1 cellular context compared by ENCODE assay signal in genomic region chr9:15553528-15553898, GRCh38.
TF ChIP-seq lines count a peak whose summit lies in the region.

No MANE protein-coding gene starts in this region.

TF ChIP-seq in GM12878, 131 proteins besides CTCF, POLR2A, EP300 and RAD21 (continued from another document):
- TF ChIP-seq MYC (IDR thresholded peaks at IDR 0.05; ENCODE audit: insufficient read depth, insufficient read length, insufficient replicate concordance, low read length, severe bottlenecking) = no peak
- TF ChIP-seq KLF5 (IDR thresholded peaks at IDR 0.05; ENCODE audit: partially characterized antibody) = no peak
- TF ChIP-seq HSF1 (IDR thresholded peaks at IDR 0.05; ENCODE audit: low read depth, low read length) = no peak
- TF ChIP-seq MEF2A (IDR thresholded peaks at IDR 0.05; ENCODE audit: insufficient read depth, low read depth, low read length) = no peak
- no peak for TF ChIP-seq FOS (IDR thresholded peaks at IDR 0.05; ENCODE audit: borderline replicate concordance, extremely low read depth, insufficient read length)
